Comparison of ENCODE assay signal across 8 cellular contexts in the genomic region with DNA sequence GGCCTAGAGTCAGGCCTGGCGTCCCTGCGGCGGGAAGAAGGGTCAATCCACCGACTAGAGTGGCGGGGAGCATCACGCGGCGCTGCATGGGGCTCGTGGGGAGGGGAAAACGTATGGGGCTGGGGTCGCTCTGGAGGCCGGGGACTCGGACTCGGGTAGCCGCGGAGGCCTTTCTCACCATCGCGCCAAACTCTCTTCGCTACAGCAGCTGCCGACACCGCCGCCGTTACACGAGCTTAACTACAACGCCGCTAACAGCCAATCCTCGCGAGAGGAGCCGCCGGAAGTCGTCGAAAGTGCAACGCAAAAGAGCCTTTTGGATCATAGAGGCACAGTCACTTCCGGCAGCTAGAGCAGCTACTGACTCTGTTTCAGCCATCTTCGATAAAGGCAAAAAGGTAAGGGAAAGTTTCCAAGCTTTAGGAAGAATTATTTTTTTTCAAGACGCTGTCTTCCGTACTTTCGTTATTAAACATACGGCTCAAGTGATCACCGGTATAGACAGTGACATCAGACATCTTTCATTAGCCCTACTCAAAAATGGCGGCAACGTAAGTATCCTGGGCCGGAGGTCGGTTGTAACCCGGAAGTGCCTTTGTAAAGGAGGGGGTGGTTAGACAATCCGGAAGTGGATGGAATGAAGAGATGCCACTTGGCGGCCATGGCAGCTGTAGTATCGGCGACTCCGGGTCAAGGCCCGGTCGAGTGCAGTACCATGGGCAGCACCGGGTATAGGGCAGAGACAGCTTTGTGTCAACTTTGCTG. TPM values are rescaled to one million over a fixed set of nuclear protein-coding genes. Genes with fewer than 3 reads are reported as not detected.
A peak's percentile ranks its signal among the peaks of the same experiment; 100 is the strongest.
DNase-seq lines count a peak whose midpoint lies in the region; ATAC-seq and TF ChIP-seq lines count a peak whose summit lies in the region.

TSS of gene ERH (minus strand) at position 247 of the 765 bp plus-strand sequence. CDS start at position 181, 66 bp downstream.
A gene with protein sequence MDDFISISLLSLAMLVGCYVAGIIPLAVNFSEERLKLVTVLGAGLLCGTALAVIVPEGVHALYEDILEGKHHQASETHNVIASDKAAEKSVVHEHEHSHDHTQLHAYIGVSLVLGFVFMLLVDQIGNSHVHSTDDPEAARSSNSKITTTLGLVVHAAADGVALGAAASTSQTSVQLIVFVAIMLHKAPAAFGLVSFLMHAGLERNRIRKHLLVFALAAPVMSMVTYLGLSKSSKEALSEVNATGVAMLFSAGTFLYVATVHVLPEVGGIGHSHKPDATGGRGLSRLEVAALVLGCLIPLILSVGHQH (plus strand): TSS at position 640 of the 765 bp plus-strand sequence. CDS start 678 bp downstream, outside the sequence.

- H2AFZ ChIP-seq in ACC112 (ENCODE audit: low read length, unreplicated experiment): peak within 1 kb of the TSS; percentile 70

- TF ChIP-seq CTCF in VCaP (conservative IDR thresholded peaks at IDR 0.05): no peak
- TF ChIP-seq CTCF in breast epithelium (IDR thresholded peaks at IDR 0.05): no peak

- H3K4me1 ChIP-seq in ACC112 (ENCODE audit: control insufficient read depth, insufficient read depth, low read length, unreplicated experiment) (peaks cover 33% of the 10 kb centered on the region), breast epithelium (peaks cover 0 to 5% of the 10 kb centered on the region in 2 donors), skeletal muscle tissue (ENCODE audit: control insufficient read depth in 3 of 3, insufficient read depth in 3 of 3, low read length in 3 of 3) (peaks cover 28 to 35% (median 29%) of the 10 kb centered on the region in 3 donors)

- H3K4me3 ChIP-seq in ACC112 (ENCODE audit: low read depth, low read length) (peak within 1 kb of the TSS; percentile 96), breast epithelium (peak within 1 kb of the TSS; percentile 81 to 96 (median 91)), iPS-18c (ENCODE audit: insufficient read depth, low read depth, low read length) (peak within 1 kb of the TSS; percentile 76), skeletal muscle tissue (ENCODE audit: low read length in 3 of 3) (peak within 1 kb of the TSS; percentile 88 to 99 (median 96))

- H3K9me3 ChIP-seq in breast epithelium (no peaks in the 10 kb centered on the region), iPS-18c (ENCODE audit: control insufficient read depth, insufficient read depth, low read length) (no peaks in the 10 kb centered on the region), skeletal muscle tissue (ENCODE audit: control insufficient read depth in 3 of 3, low read length in 3 of 3) (no peaks in the 10 kb centered on the region)

- intact Hi-C loops in breast epithelium (cut with DNase I; ENCODE audit: low total_unique reads): no loop called here

- H3K27me3 ChIP-seq in ACC112 (ENCODE audit: insufficient read depth, low read length): no peaks in the 10 kb centered on the region
- no peaks in the 10 kb centered on the region for H3K27me3 ChIP-seq in breast epithelium
- no peaks in the 10 kb centered on the region for H3K27me3 ChIP-seq in skeletal muscle tissue (ENCODE audit: control insufficient read depth in 3 of 3, insufficient read depth in 3 of 3, low read length in 3 of 3)

- H3K9ac ChIP-seq in skeletal muscle tissue (ENCODE audit: low read depth in 1 of 3, low read length in 3 of 3): peak within 1 kb of the TSS; percentile 93 to 97 (median 96)

- H3K27ac ChIP-seq in ACC112 (ENCODE audit: low read depth, low read length) (peak within 1 kb of the TSS; percentile 93), VCaP (peak within 1 kb of the TSS; percentile 92), breast epithelium (peak within 1 kb of the TSS; percentile 93 to 94), skeletal muscle tissue (ENCODE audit: low read depth, low read length) (peak within 1 kb of the TSS; percentile 81)

- H3K36me3 ChIP-seq in ACC112 (ENCODE audit: insufficient read depth, low read length) (peaks cover 41% of the 10 kb centered on the region), breast epithelium (no peaks in the 10 kb centered on the region), skeletal muscle tissue (ENCODE audit: control insufficient read depth in 3 of 3, insufficient read depth in 3 of 3, low read length in 3 of 3) (peaks cover 13 to 24% (median 21%) of the 10 kb centered on the region in 3 donors)

- ATAC-seq in GM18870 (IDR thresholded peaks at IDR 0.05; ENCODE audit: unreplicated experiment) (peak; percentile 92), HG03135 (IDR thresholded peaks at IDR 0.05; ENCODE audit: unreplicated experiment) (peak; percentile 90)

- DNase-seq in NCI-H2196 treated with DMSO at 0.1 percent for 48 hours (lab: John Stamatoyannopoulos, UW; ENCODE audit: unreplicated experiment) (peak; percentile 95), breast epithelium (ENCODE audit: low spot score in 2 of 2) (peak; percentile 95)

- TF ChIP-seq POLR2A in breast epithelium (IDR thresholded peaks at IDR 0.05): peak; percentile 41

- peaks cover 91% of the 10 kb centered on the region for H3K79me2 ChIP-seq in ACC112 (ENCODE audit: control insufficient read depth, insufficient read depth, low read length, unreplicated experiment)

RNA-seq across cellular contexts. Expression of gene ERH, which starts in this region (rescaled TPM):
- total RNA-seq in breast epithelium (10 to 100 TPM; 69.0 to 98.0 (median 77.6) TPM), skeletal muscle tissue (75.7 TPM)

RNA-seq across cellular contexts. Expression of the second gene that starts in this region (rescaled TPM):
- 10 to 100 TPM; 71.1 to 92.3 (median 73.8) TPM for total RNA-seq in breast epithelium
- total RNA-seq in skeletal muscle tissue: 52.7 TPM

Comparison
In these comparisons a context has a peak if more than half of its experiments do, and no peak if none do; other contexts are left out.
1. Peak in every context shown above with its lines: DNase-seq, ATAC-seq, H3K4me3 ChIP-seq and H3K27ac ChIP-seq.